Comparison of ENCODE assay signal across 1 cellular context in the genomic region with DNA sequence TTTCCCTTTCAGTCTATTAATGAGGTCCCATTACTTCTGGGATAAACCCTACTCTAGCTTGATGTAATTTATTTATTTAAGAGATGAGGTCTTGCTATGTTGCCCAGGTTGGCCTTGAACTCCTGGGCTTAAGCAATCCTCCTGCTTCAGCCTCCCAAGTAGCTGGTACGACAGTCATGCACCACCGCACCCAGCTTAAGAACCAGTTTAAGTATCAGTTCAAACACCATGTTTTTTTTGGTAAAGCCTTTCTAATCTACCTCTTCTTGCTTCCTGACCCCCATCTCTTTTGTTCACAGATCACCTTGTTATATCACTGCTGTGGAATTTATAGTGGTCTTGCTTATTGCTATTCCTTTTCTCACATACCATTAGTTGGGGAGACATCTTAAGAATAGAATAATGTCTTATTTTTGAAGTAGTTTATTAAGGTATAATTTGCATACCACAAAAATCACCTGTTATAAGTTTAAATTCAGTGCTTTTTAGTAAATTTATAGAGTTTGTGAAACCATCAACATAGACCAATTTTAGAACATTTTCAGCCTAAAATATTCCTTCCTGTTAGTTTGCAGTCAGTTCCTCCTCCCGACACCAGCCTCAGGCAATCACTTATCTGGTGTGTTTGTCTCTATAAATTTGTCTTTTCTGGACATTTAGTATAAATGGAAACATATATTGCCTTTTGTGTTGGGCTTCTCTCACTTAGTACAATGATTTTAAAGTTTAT.
TF ChIP-seq lines count a peak whose summit lies in the region.

No MANE protein-coding gene starts in this region.

TF ChIP-seq in GM23338, 12 proteins besides CTCF, POLR2A, EP300 and RAD21 (continued from another document):
- TF ChIP-seq, protein P1, sequence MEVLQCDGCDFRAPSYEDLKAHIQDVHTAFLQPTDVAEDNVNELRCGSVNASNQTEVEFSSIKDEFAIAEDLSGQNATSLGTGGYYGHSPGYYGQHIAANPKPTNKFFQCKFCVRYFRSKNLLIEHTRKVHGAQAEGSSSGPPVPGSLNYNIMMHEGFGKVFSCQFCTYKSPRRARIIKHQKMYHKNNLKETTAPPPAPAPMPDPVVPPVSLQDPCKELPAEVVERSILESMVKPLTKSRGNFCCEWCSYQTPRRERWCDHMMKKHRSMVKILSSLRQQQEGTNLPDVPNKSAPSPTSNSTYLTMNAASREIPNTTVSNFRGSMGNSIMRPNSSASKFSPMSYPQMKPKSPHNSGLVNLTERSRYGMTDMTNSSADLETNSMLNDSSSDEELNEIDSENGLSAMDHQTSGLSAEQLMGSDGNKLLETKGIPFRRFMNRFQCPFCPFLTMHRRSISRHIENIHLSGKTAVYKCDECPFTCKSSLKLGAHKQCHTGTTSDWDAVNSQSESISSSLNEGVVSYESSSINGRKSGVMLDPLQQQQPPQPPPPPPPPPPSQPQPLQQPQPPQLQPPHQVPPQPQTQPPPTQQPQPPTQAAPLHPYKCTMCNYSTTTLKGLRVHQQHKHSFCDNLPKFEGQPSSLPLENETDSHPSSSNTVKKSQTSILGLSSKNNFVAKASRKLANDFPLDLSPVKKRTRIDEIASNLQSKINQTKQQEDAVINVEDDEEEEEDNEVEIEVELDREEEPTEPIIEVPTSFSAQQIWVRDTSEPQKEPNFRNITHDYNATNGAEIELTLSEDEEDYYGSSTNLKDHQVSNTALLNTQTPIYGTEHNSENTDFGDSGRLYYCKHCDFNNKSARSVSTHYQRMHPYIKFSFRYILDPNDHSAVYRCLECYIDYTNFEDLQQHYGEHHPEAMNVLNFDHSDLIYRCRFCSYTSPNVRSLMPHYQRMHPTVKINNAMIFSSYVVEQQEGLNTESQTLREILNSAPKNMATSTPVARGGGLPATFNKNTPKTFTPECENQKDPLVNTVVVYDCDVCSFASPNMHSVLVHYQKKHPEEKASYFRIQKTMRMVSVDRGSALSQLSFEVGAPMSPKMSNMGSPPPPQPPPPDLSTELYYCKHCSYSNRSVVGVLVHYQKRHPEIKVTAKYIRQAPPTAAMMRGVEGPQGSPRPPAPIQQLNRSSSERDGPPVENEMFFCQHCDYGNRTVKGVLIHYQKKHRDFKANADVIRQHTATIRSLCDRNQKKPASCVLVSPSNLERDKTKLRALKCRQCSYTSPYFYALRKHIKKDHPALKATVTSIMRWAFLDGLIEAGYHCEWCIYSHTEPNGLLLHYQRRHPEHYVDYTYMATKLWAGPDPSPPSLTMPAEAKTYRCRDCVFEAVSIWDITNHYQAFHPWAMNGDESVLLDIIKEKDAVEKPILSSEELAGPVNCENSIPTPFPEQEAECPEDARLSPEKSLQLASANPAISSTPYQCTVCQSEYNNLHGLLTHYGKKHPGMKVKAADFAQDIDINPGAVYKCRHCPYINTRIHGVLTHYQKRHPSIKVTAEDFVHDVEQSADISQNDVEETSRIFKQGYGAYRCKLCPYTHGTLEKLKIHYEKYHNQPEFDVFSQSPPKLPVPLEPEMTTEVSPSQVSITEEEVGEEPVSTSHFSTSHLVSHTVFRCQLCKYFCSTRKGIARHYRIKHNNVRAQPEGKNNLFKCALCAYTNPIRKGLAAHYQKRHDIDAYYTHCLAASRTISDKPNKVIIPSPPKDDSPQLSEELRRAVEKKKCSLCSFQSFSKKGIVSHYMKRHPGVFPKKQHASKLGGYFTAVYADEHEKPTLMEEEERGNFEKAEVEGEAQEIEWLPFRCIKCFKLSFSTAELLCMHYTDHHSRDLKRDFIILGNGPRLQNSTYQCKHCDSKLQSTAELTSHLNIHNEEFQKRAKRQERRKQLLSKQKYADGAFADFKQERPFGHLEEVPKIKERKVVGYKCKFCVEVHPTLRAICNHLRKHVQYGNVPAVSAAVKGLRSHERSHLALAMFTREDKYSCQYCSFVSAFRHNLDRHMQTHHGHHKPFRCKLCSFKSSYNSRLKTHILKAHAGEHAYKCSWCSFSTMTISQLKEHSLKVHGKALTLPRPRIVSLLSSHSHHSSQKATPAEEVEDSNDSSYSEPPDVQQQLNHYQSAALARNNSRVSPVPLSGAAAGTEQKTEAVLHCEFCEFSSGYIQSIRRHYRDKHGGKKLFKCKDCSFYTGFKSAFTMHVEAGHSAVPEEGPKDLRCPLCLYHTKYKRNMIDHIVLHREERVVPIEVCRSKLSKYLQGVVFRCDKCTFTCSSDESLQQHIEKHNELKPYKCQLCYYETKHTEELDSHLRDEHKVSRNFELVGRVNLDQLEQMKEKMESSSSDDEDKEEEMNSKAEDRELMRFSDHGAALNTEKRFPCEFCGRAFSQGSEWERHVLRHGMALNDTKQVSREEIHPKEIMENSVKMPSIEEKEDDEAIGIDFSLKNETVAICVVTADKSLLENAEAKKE (CRISPR knock-in tag; IDR thresholded peaks at IDR 0.05): no peak
- TF ChIP-seq CREB1 (CRISPR knock-in tag; IDR thresholded peaks at IDR 0.05; ENCODE audit: low read depth): no peak
